In genomic region chr13:99496322-99497142, GRCh38 we compare ENCODE assay signal across 8 cellular contexts. TPM values are rescaled to one million over a fixed set of nuclear protein-coding genes. Genes with fewer than 3 reads are reported as not detected.
DNase-seq lines count a peak whose midpoint lies in the region; ATAC-seq, FAIRE-seq and TF ChIP-seq lines count a peak whose summit lies in the region.

No MANE protein-coding gene starts in this region.

- peak; percentile 39 for ATAC-seq in HG02840 (IDR thresholded peaks at IDR 0.05; ENCODE audit: low FRiP score, unreplicated experiment)
- ATAC-seq in left ventricle myocardium superior, result peak; percentile 7
- no peak for ATAC-seq in GM18861 (IDR thresholded peaks at IDR 0.05; ENCODE audit: unreplicated experiment)

- intact Hi-C loops in left ventricle myocardium superior (cut with micrococcal nuclease), result no loop called here

- DNase-seq in GM12891 (ENCODE audit: insufficient read length, low spot score) (no peak), OCI-M2 (lab: John Stamatoyannopoulos, UW; ENCODE audit: unreplicated experiment) (peak; percentile 48), left ventricle myocardium superior (peak; percentile 37), NCI-H146 (lab: John Stamatoyannopoulos, UW) (no peak)
- DNase-seq in activated T-helper 9 cell treated with anti-CD3 and anti-CD28 coated beads, Interleukin-2, amount 50 U/mL, for 16 hours (ENCODE audit: low read depth), result peak; percentile 43
- DNase-seq in stimulated activated CD4-positive, alpha-beta T cell treated with anti-CD3 and anti-CD28 coated beads, Interleukin-15, amount 100 ng/mL, for 24 hours, result peak; percentile 70

- TF ChIP-seq POLR2A in GM12891 (IDR thresholded peaks at IDR 0.05; ENCODE audit: low read depth, low read length), result no peak

- peak; percentile 95 for FAIRE-seq in GM12891 (lab: Jason Lieb, UNC)

TF ChIP-seq in GM12891, 5 proteins besides CTCF, POLR2A, EP300 and RAD21:
- TF ChIP-seq PAX5 (IDR thresholded peaks at IDR 0.05; ENCODE audit: insufficient read depth, low read length, severe bottlenecking) (no peak), TAF1 (IDR thresholded peaks at IDR 0.05; ENCODE audit: low read depth, low read length) (peak; percentile 52; the same call in 1 of the 2 replicates), POLR2AphosphoS5 (IDR thresholded peaks at IDR 0.05; ENCODE audit: low read depth, low read length) (no peak), POU2F2 (IDR thresholded peaks at IDR 0.05; ENCODE audit: low read depth, low read length) (peak; percentile 91; the same call in 1 of the 2 replicates), SPI1 (IDR thresholded peaks at IDR 0.05; ENCODE audit: low read depth, low read length) (peak; percentile 32; the same call in 1 of the 2 replicates)

RNA-seq across cellular contexts. Expression of gene TM9SF2, which starts 4.7 kb away (rescaled TPM):
- 32.3 TPM for polyA plus RNA-seq in GM12891 (2012; ENCODE audit: low read depth, missing spikeins)
- total RNA-seq in left ventricle myocardium superior, result 59.9 TPM

Comparison
In these comparisons a context has a peak if more than half of its experiments do, and no peak if none do; other contexts are left out.
1. DNase-seq: peak in OCI-M2 (single experiment), activated T-helper 9 cell treated with anti-CD3 and anti-CD28 coated beads, Interleukin-2, amount 50 U/mL, for 16 hours (single experiment), left ventricle myocardium superior (single experiment) and stimulated activated CD4-positive, alpha-beta T cell treated with anti-CD3 and anti-CD28 coated beads, Interleukin-15, amount 100 ng/mL, for 24 hours (single experiment); none in GM12891 (single experiment) and NCI-H146 (single experiment).